ENCODE assay signal across 1 cellular context in the genomic region with DNA sequence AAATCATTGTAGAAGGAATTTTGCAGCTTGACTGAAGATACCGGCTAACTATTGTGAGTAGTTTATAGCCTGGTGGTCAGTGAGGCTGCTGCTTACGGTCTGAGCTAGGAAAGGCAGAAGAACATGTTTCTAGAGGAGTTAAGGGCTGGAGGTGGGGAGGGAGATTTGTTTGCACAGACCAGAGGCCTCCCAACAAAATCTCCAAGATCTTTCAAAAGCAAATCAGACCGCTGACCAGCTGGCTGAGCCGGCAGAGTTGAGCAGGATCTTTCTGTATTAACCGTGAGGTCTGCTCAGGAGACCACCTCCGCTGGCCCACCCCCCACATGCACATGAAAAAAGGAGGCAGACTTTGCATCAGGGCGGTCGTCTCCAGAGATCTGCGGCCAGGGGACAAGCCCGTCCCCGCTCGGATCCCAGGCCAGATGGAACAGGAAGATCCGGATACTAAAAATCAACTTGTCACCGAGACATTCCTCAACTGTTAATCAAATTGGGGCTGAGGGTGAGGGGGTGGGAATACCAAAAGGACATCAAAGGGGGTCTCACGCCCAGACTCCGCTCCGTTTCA.
A peak's percentile ranks its signal among the peaks of the same experiment; 100 is the strongest.
TF ChIP-seq lines count a peak whose summit lies in the region.

No MANE protein-coding gene starts in this region.

TF ChIP-seq in H1, 55 proteins besides CTCF, POLR2A, EP300 and RAD21 (continued from another document):
- TF ChIP-seq, protein P1, sequence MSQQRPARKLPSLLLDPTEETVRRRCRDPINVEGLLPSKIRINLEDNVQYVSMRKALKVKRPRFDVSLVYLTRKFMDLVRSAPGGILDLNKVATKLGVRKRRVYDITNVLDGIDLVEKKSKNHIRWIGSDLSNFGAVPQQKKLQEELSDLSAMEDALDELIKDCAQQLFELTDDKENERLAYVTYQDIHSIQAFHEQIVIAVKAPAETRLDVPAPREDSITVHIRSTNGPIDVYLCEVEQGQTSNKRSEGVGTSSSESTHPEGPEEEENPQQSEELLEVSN (IDR thresholded peaks at IDR 0.05): peak; percentile 19; the same call in 1 of the 2 replicates
- no peak for TF ChIP-seq YY1 (IDR thresholded peaks at IDR 0.05; ENCODE audit: low read depth, low read length)
